Comparison of ENCODE assay signal across 11 cellular contexts in the genomic region with DNA sequence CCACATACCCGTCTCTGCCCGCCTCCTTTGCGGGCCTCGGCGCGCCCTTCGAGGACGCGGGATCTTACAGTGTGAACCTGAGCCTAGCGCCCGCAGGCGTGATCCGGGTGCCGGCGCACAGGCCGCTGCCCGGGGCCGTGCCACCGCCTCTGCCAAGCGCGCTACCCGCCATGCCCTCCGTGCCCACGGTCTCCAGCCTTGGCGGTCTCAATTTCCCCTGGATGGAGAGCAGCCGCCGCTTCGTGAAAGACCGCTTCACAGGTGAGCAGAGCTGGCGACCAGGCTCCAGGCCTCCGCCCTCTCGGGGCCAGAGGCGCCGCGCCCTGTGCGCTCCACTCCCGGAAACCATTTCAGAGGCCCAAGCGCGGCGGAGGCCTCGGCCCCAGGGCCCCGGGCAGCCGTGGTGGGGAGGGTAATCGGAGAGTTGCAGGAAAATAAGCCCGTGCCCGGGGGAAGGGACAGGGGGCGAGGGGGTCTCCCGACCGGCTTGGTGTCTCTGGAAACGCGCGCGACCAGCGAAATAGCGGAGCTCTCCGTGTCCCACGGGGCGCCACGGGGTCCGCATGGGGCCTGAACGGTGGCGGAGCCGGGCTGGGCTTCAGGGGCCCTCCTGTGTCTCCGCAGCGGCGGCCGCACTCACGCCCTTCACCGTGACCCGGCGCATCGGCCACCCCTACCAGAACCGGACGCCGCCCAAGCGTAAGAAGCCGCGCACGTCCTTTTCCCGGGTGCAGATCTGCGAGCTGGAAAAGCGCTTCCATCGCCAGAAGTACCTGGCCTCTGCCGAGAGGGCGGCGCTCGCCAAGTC. TPM values are rescaled to one million over a fixed set of nuclear protein-coding genes. Genes with fewer than 3 reads are reported as not detected.
DNase-seq lines count a peak whose midpoint lies in the region; ATAC-seq, FAIRE-seq and TF ChIP-seq lines count a peak whose summit lies in the region.
"Had no signal": no experiment of that assay in that cellular context is flagged by ENCODE, and none has a peak within 500 bp of the region (broad histone marks: within the 10 kb centered on the region; RNA-seq: fewer than 3 reads in every experiment).

No MANE protein-coding gene starts in this region.

- H3K27me3 ChIP-seq in endothelial cell of umbilical vein (ENCODE audit: control insufficient read depth in 2 of 2, insufficient read depth in 2 of 2, low read length in 2 of 2), result peaks cover 86 to 96% of the 10 kb centered on the region in 2 experiments
- H3K27me3 ChIP-seq in skeletal muscle satellite cell (ENCODE audit: control insufficient read depth, insufficient read depth, low read length), result peaks cover 96% of the 10 kb centered on the region
- H3K27me3 ChIP-seq in aorta (ENCODE audit: control insufficient read depth in 1 of 2, insufficient read depth in 2 of 2, low read length in 1 of 2), result peaks cover 0 to 2% of the 10 kb centered on the region in 2 donors

- TF ChIP-seq POLR2A in endothelial cell of umbilical vein (IDR thresholded peaks at IDR 0.05; ENCODE audit: low read depth, low read length), result no peak

- H3K4me1 ChIP-seq in endothelial cell of umbilical vein (ENCODE audit: control insufficient read depth, extremely low read depth, insufficient read depth, low read length), result peaks cover 2% of the 10 kb centered on the region
- H3K4me1 ChIP-seq in skeletal muscle satellite cell (ENCODE audit: control insufficient read depth, insufficient read depth, low read length), result peaks cover 17% of the 10 kb centered on the region
- H3K4me1 ChIP-seq in aorta (ENCODE audit: control insufficient read depth in 1 of 2, insufficient read depth in 2 of 2, low read length in 2 of 2), result no peaks in the 10 kb centered on the region

- FAIRE-seq in endothelial cell of umbilical vein (lab: Jason Lieb, UNC), result no peak

- no peak overlapping the region for H2AFZ ChIP-seq in endothelial cell of umbilical vein (ENCODE audit: low read depth, low read length)

- H3K4me3 ChIP-seq in endothelial cell of umbilical vein (replicated peaks in 1 of 3; ENCODE audit: insufficient read depth in 1 of 3, low read depth in 1 of 3, low read length in 3 of 3), result no peak overlapping the region
- no peak overlapping the region for H3K4me3 ChIP-seq in skeletal muscle satellite cell (ENCODE audit: low read length)
- no peak overlapping the region for H3K4me3 ChIP-seq in aorta (ENCODE audit: low read length in 2 of 2)

- H3K79me2 ChIP-seq in endothelial cell of umbilical vein (ENCODE audit: control insufficient read depth, insufficient read depth, low read length), result no peaks in the 10 kb centered on the region

- dilution Hi-C loops in endothelial cell of umbilical vein (cut with MboI; ENCODE audit: extremely low pct_ligation_motif_present, low sequenced_read_pairs), result no loop called here

- no peak overlapping the region for H3K4me3 Mint-ChIP-seq in activated CD4-positive, alpha-beta T cell treated with anti-CD3 and anti-CD28 coated beads, Interleukin-2, amount 10 ng/mL, durations not matched to agents 7 days and 5 days

- 4 to 7% methylated on average over 85 to 87 of the region's 87 CpGs for WGBS in aorta, 2 donors

- H3K27ac ChIP-seq in endothelial cell of umbilical vein (ENCODE audit: insufficient read depth, low read depth, low read length), result no peak overlapping the region
- no peak overlapping the region for H3K27ac ChIP-seq in aorta (ENCODE audit: low read depth in 1 of 2, low read length in 2 of 2)

- H4K20me1 ChIP-seq in endothelial cell of umbilical vein (replicated peaks; ENCODE audit: control insufficient read depth, extremely low read depth, insufficient read depth, low read length), result no peaks in the 10 kb centered on the region

- H3K27me3 Mint-ChIP-seq in activated CD4-positive, alpha-beta T cell treated with anti-CD3 and anti-CD28 coated beads, Interleukin-2, amount 10 ng/mL, durations not matched to agents 7 days and 5 days, result peaks cover 70% of the 10 kb centered on the region

- no peak for ATAC-seq in GM19035 (IDR thresholded peaks at IDR 0.05; ENCODE audit: unreplicated experiment)
- no peak for ATAC-seq in activated CD4-positive, CD25-positive, alpha-beta regulatory T cell treated with anti-CD3 and anti-CD28 coated beads, Interleukin-2, amount 50 U/mL, for 24 hours
- ATAC-seq in aorta (ENCODE audit: low FRiP score), result no peak
- ATAC-seq: left ventricle myocardium superior had no signal

- no peak overlapping the region for H3K9ac ChIP-seq in endothelial cell of umbilical vein (replicated peaks; ENCODE audit: extremely low read depth, insufficient read depth, low read length)
- H3K9ac ChIP-seq in skeletal muscle satellite cell (ENCODE audit: low read depth, low read length), result no peak overlapping the region

- no peak for DNase-seq in activated CD4-positive, alpha-beta T cell treated with anti-CD3 and anti-CD28 coated beads, Interleukin-2, amount 10 ng/mL, durations not matched to agents 7 days and 5 days
- DNase-seq in activated CD4-positive, alpha-beta T cell treated with anti-CD3 and anti-CD28 coated beads, Interleukin-2, amount 50 U/mL, for 1 hour, result no peak
- peak; percentile 56 for DNase-seq in OCI-M1 (lab: John Stamatoyannopoulos, UW)
- no peak for DNase-seq in endothelial cell of umbilical vein (ENCODE audit: low read depth, low spot score)
- no peak for DNase-seq in aorta
- DNase-seq: CD4-positive, alpha-beta memory T cell; left ventricle myocardium superior; SIG-M5 had no signal

- CTCF ChIA-PET in activated CD4-positive, alpha-beta T cell treated with anti-CD3 and anti-CD28 coated beads, Interleukin-2, amount 10 ng/mL, durations not matched to agents 7 days and 5 days (lab: Charles Lee), result interaction anchor here (1.6 kb wide), 1 partner anchor 10 kb away, joined by 4 read pairs; no protein-coding TSS in a partner anchor
- CTCF ChIA-PET in endothelial cell of umbilical vein (lab: Charles Lee), result interaction anchor here (2.0 kb wide), 1 partner anchor 103 kb away, joined by 8 read pairs; no protein-coding TSS in a partner anchor

- H3K36me3 ChIP-seq in endothelial cell of umbilical vein (ENCODE audit: control insufficient read depth in 2 of 2, extremely low read depth in 1 of 2, insufficient read depth in 2 of 2, low read length in 2 of 2), result no peaks in the 10 kb centered on the region
- H3K36me3 ChIP-seq in skeletal muscle satellite cell (ENCODE audit: insufficient read depth, low read length), result no peaks in the 10 kb centered on the region
- no peaks in the 10 kb centered on the region for H3K36me3 ChIP-seq in aorta (ENCODE audit: control insufficient read depth in 1 of 2, insufficient read depth in 2 of 2, low read length in 1 of 2)

- H3K36me3 Mint-ChIP-seq in activated CD4-positive, alpha-beta T cell treated with anti-CD3 and anti-CD28 coated beads, Interleukin-2, amount 10 ng/mL, durations not matched to agents 7 days and 5 days (ENCODE audit: low read depth), result peaks cover 3% of the 10 kb centered on the region
- H3K36me3 Mint-ChIP-seq: CD4-positive, alpha-beta memory T cell had no signal

- H3K27ac Mint-ChIP-seq in activated CD4-positive, alpha-beta T cell treated with anti-CD3 and anti-CD28 coated beads, Interleukin-2, amount 10 ng/mL, durations not matched to agents 7 days and 5 days, result peak overlapping the region; percentile 25
- H3K27ac Mint-ChIP-seq: CD4-positive, alpha-beta memory T cell had no signal

- POLR2A ChIA-PET in activated CD4-positive, alpha-beta T cell treated with anti-CD3 and anti-CD28 coated beads, Interleukin-2, amount 10 ng/mL, durations not matched to agents 7 days and 5 days (lab: Charles Lee), result no interaction called here
- POLR2A ChIA-PET in endothelial cell of umbilical vein (lab: Charles Lee), result no interaction called here

- no peaks in the 10 kb centered on the region for H3K9me1 ChIP-seq in endothelial cell of umbilical vein (replicated peaks; ENCODE audit: control insufficient read depth, extremely low read depth, insufficient read depth, low read length)

- BruUV-seq in endothelial cell of umbilical vein (replicated peaks; lab: Mats Ljungman, UMichigan), result no TSS peak

- no peaks in the 10 kb centered on the region for H3K9me3 Mint-ChIP-seq in activated CD4-positive, alpha-beta T cell treated with anti-CD3 and anti-CD28 coated beads, Interleukin-2, amount 10 ng/mL, durations not matched to agents 7 days and 5 days

- intact Hi-C loops in endothelial cell of umbilical vein (cut with micrococcal nuclease), result loop anchor here (10.0 kb wide), 1 partner anchor 445 kb away; a partner anchor contains a TSS
- intact Hi-C loops in aorta (cut with DNase I), result no loop called here

- TF ChIP-seq CTCF in endothelial cell of umbilical vein (IDR thresholded peaks at IDR 0.05; ENCODE audit: extremely low read depth in 1 of 2, insufficient read depth in 1 of 2, low read depth in 1 of 2, low read length in 2 of 2), result peak; percentile 28 to 37

- H3K4me2 ChIP-seq in endothelial cell of umbilical vein (ENCODE audit: insufficient read depth, low read length) (no peak overlapping the region), skeletal muscle satellite cell (ENCODE audit: low read length) (peak overlapping the region; percentile 47)

- H3K9me3 ChIP-seq in endothelial cell of umbilical vein (replicated peaks; ENCODE audit: control insufficient read depth, insufficient read depth, low read length) (no peaks in the 10 kb centered on the region), skeletal muscle satellite cell (replicated peaks; ENCODE audit: low read length) (no peaks in the 10 kb centered on the region), aorta (ENCODE audit: control insufficient read depth, low read length) (no peaks in the 10 kb centered on the region)

- peaks cover 20% of the 10 kb centered on the region for H3K4me1 Mint-ChIP-seq in activated CD4-positive, alpha-beta T cell treated with anti-CD3 and anti-CD28 coated beads, Interleukin-2, amount 10 ng/mL, durations not matched to agents 7 days and 5 days

TF ChIP-seq in endothelial cell of umbilical vein, 7 proteins besides CTCF, POLR2A, EP300 and RAD21 (continues in another document):
- no peak for TF ChIP-seq FOS (IDR thresholded peaks at IDR 0.05; ENCODE audit: borderline replicate concordance, insufficient read depth, low read length)
- TF ChIP-seq POLR2AphosphoS5 (IDR thresholded peaks at IDR 0.05; ENCODE audit: insufficient read depth, low read depth, low read length), result no peak
- no peak for TF ChIP-seq JUN (IDR thresholded peaks at IDR 0.05; ENCODE audit: borderline replicate concordance, insufficient read depth, insufficient read length, low read depth)

RNA-seq across cellular contexts. Expression of a gene that starts 0.7 kb away (rescaled TPM):
- not detected for total RNA-seq in activated CD4-positive, alpha-beta T cell treated with anti-CD3 and anti-CD28 coated beads, Interleukin-2, amount 10 ng/mL, durations not matched to agents 7 days and 5 days
- total RNA-seq in endothelial cell of umbilical vein (not detected in 2 replicates), aorta (not detected)
- polyA plus RNA-seq in endothelial cell of umbilical vein (not detected in 2 replicates), aorta (not detected)
- not detected in 2 replicates for polyA plus RNA-seq in endothelial cell of umbilical vein (2011; cell fraction: cytosol; rRNA removed)
- polyA plus RNA-seq in endothelial cell of umbilical vein (2011; cell fraction: nucleus; rRNA removed), result not detected in 2 replicates
- not detected in 2 replicates for polyA plus RNA-seq in endothelial cell of umbilical vein (2012)
- polyA minus RNA-seq in endothelial cell of umbilical vein, result not detected in 2 replicates
- 5.6 TPM for polyA minus RNA-seq in endothelial cell of umbilical vein (2011; cell fraction: cytosol; rRNA and poly(A)+ RNA removed)
- not detected in 2 replicates for polyA minus RNA-seq in endothelial cell of umbilical vein (2011; cell fraction: nucleus; rRNA and poly(A)+ RNA removed)
- not detected in 2 replicates for total RNA-seq in skeletal muscle satellite cell (2012; rRNA removed)
- total RNA-seq: CD4-positive, alpha-beta memory T cell; left ventricle myocardium superior had no signal
- polyA plus RNA-seq: CD4-positive, alpha-beta memory T cell had no signal
